In the genomic region with DNA sequence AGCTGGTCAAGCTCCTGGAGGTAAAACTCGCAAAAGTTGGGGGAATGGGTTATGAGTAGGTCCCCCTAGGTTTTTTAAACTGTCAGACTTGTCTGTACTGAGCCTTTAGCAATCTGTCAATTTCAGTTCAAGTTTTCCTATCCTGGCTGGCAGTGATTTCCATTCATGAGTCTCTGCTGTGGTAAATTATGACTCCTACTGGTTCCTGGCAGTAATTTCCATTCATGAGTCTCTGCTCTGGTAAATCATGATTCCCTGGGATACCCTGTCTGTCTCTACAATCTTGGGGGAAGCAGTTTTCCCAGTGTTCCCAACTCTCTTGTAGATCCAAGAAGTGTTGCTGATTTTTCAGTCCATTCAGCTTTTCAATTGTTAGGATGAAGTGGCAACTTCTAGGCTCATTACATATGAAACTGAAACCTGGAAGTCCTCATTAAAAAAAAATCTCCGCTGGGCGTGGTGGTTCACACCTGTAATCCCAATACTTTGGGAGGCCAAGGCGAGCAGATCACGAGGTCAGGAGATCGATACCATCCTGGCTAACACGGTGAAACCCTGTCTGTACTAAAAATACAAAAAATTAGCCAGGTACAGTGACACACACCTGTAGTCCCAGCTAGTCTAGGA, we compare ENCODE assay signal across 10 cellular contexts.
DNase-seq lines count a peak whose midpoint lies in the region; ATAC-seq and TF ChIP-seq lines count a peak whose summit lies in the region.
"Had no signal": no experiment of that assay in that cellular context is flagged by ENCODE, and none has a peak within 500 bp of the region (broad histone marks: within the 10 kb centered on the region; RNA-seq: fewer than 3 reads in every experiment).

No MANE protein-coding gene starts in this region.

- H3F3A ChIP-seq in GM23338 (replicated peaks; ENCODE audit: low read depth) (no peaks in the 10 kb centered on the region), neural progenitor cell (ENCODE audit: low read depth) (no peaks in the 10 kb centered on the region)

- H3K4me1 Mint-ChIP-seq in GM23338 (no peaks in the 10 kb centered on the region; the same call in 2 of the 3 replicates), endodermal cell (no peaks in the 10 kb centered on the region), neural progenitor cell (no peaks in the 10 kb centered on the region)
- H3K4me1 Mint-ChIP-seq in CD8-positive, alpha-beta T cell (ENCODE audit: low read depth) = no peaks in the 10 kb centered on the region

- H3K27ac Mint-ChIP-seq in GM23338 (no peak overlapping the region), endodermal cell (no peak overlapping the region), neural progenitor cell (no peak overlapping the region)
- no peak overlapping the region for H3K27ac Mint-ChIP-seq in CD8-positive, alpha-beta T cell
- H3K27ac Mint-ChIP-seq: activated naive CD8-positive, alpha-beta T cell had no signal

- no peaks in the 10 kb centered on the region for H4K20me1 ChIP-seq in GM23338 (replicated peaks; ENCODE audit: insufficient read depth)
- no peaks in the 10 kb centered on the region for H4K20me1 ChIP-seq in neural progenitor cell (ENCODE audit: low read depth)

- intact Hi-C loops in CD8-positive, alpha-beta T cell (cut with DNase I, micrococcal nuclease) = no loop called here

- H3K4me1 ChIP-seq in GM23338 (ENCODE audit: insufficient read depth) (no peaks in the 10 kb centered on the region), endodermal cell (ENCODE audit: control insufficient read depth, insufficient read depth, low read length) (no peaks in the 10 kb centered on the region), neural progenitor cell (no peaks in the 10 kb centered on the region)
- no peaks in the 10 kb centered on the region for H3K4me1 ChIP-seq in CD8-positive, alpha-beta T cell (ENCODE audit: insufficient read depth, low read length)

- no peaks in the 10 kb centered on the region for H3K9me2 ChIP-seq in GM23338 (ENCODE audit: insufficient read depth)

- no peaks in the 10 kb centered on the region for H3K79me2 ChIP-seq in GM23338 (replicated peaks; ENCODE audit: insufficient read depth)
- H3K79me2 ChIP-seq in neural progenitor cell (ENCODE audit: low read depth) = no peaks in the 10 kb centered on the region

- H3K27ac ChIP-seq in GM23338 (ENCODE audit: low read depth) = no peak overlapping the region
- no peak overlapping the region for H3K27ac ChIP-seq in endodermal cell (ENCODE audit: low read depth, low read length)
- no peak overlapping the region for H3K27ac ChIP-seq in neural progenitor cell
- no peak overlapping the region for H3K27ac ChIP-seq in CD8-positive, alpha-beta T cell (ENCODE audit: low read depth, low read length)

- POLR2A ChIA-PET in CD8-positive, alpha-beta T cell (lab: Charles Lee) = no interaction called here

- no peaks in the 10 kb centered on the region for H3K27me3 ChIP-seq in GM23338 (ENCODE audit: insufficient read depth)
- no peaks in the 10 kb centered on the region for H3K27me3 ChIP-seq in endodermal cell (ENCODE audit: control insufficient read depth, insufficient read depth, low read length, poor library complexity, severe bottlenecking)
- no peaks in the 10 kb centered on the region for H3K27me3 ChIP-seq in neural progenitor cell
- no peaks in the 10 kb centered on the region for H3K27me3 ChIP-seq in CD8-positive, alpha-beta T cell (ENCODE audit: insufficient read depth, low read length)

- H3K27me3 Mint-ChIP-seq in GM23338 (ENCODE audit: insufficient read depth, low read depth, poor library complexity) (peaks cover 2% of the 10 kb centered on the region), endodermal cell (ENCODE audit: insufficient read depth) (no peaks in the 10 kb centered on the region), neural progenitor cell (ENCODE audit: insufficient read depth, low read depth) (peaks cover 3% of the 10 kb centered on the region)
- peaks cover 4% of the 10 kb centered on the region for H3K27me3 Mint-ChIP-seq in CD8-positive, alpha-beta T cell (ENCODE audit: low read depth)

- H3K36me3 Mint-ChIP-seq in GM23338 (ENCODE audit: low read depth) (no peaks in the 10 kb centered on the region), endodermal cell (ENCODE audit: low read depth) (no peaks in the 10 kb centered on the region), neural progenitor cell (no peaks in the 10 kb centered on the region)
- H3K36me3 Mint-ChIP-seq in CD8-positive, alpha-beta T cell = no peaks in the 10 kb centered on the region

- H3K4me3 Mint-ChIP-seq in GM23338 (no peak overlapping the region), endodermal cell (no peak overlapping the region), neural progenitor cell (no peak overlapping the region)
- no peak overlapping the region for H3K4me3 Mint-ChIP-seq in CD8-positive, alpha-beta T cell
- H3K4me3 Mint-ChIP-seq: activated naive CD8-positive, alpha-beta T cell had no signal

- H3K4me3 ChIP-seq in GM23338 = no peak overlapping the region
- no peak overlapping the region for H3K4me3 ChIP-seq in endodermal cell (ENCODE audit: low read length)
- H3K4me3 ChIP-seq in neural progenitor cell = no peak overlapping the region
- no peak overlapping the region for H3K4me3 ChIP-seq in CD8-positive, alpha-beta T cell (ENCODE audit: low read depth, low read length)

- 82 to 92% methylated on average over 7 of the region's 7 CpGs for WGBS in endodermal cell (ENCODE audit: insufficient coverage in 1 of 2, insufficient read length in 1 of 2), 2 experiments

- TF ChIP-seq CTCF in GM23338 (conservative IDR thresholded peaks at IDR 0.05; ENCODE audit: low read depth in 2 of 2) (peak; percentile 44 to 57), endodermal cell (conservative IDR thresholded peaks at IDR 0.05) (peak; percentile 64), neural progenitor cell (IDR thresholded peaks at IDR 0.05) (peak; percentile 23)
- TF ChIP-seq CTCF in CD8-positive, alpha-beta T cell (IDR thresholded peaks at IDR 0.05) = no peak

- H3K9ac ChIP-seq in endodermal cell (ENCODE audit: extremely low read depth, low read length, poor library complexity, severe bottlenecking) = no peak overlapping the region
- H3K9ac ChIP-seq in neural progenitor cell = no peak overlapping the region

- H3K4me2 ChIP-seq in GM23338 = no peak overlapping the region
- H3K4me2 ChIP-seq in neural progenitor cell = no peak overlapping the region

- H3K36me3 ChIP-seq in GM23338 (ENCODE audit: insufficient read depth) (no peaks in the 10 kb centered on the region), endodermal cell (ENCODE audit: control insufficient read depth, insufficient read depth, low read length) (no peaks in the 10 kb centered on the region), neural progenitor cell (no peaks in the 10 kb centered on the region)
- H3K36me3 ChIP-seq in CD8-positive, alpha-beta T cell (ENCODE audit: insufficient read depth, low read length) = no peaks in the 10 kb centered on the region

- DNase-seq in GM23338 (ENCODE audit: low spot score) (peak; percentile 39), NCI-H460 (ENCODE audit: extremely low read depth, low read depth) (peak; percentile 14), endodermal cell (no peak), neural progenitor cell (ENCODE audit: low spot score) (no peak), mucosa of gallbladder (ENCODE audit: low spot score) (no peak), GF-D8 (lab: John Stamatoyannopoulos, UW) (no peak), CD1c-positive myeloid dendritic cell (ENCODE audit: extremely low spot score) (no peak)
- DNase-seq in CD8-positive, alpha-beta T cell = no peak
- DNase-seq: NCI-H187 treated with DMSO at 0.1 percent for 48 hours had no signal

- CTCF ChIA-PET in CD8-positive, alpha-beta T cell (lab: Charles Lee) = interaction anchor here (1.2 kb wide), 1 partner anchor 182 kb away, joined by 3 read pairs; no protein-coding TSS in a partner anchor

- H3K9me3 Mint-ChIP-seq in GM23338 (no peaks in the 10 kb centered on the region; the same call in 2 of the 3 replicates), endodermal cell (no peaks in the 10 kb centered on the region), neural progenitor cell (no peaks in the 10 kb centered on the region)
- no peaks in the 10 kb centered on the region for H3K9me3 Mint-ChIP-seq in CD8-positive, alpha-beta T cell

- ATAC-seq in GM23338 = peak; percentile 62
- no peak for ATAC-seq in CD8-positive, alpha-beta T cell

- H2AFZ ChIP-seq in GM23338 = no peak overlapping the region
- no peak overlapping the region for H2AFZ ChIP-seq in neural progenitor cell (replicated peaks)

- H3K9me3 ChIP-seq in endodermal cell (ENCODE audit: control insufficient read depth, low read length) = no peaks in the 10 kb centered on the region
- no peaks in the 10 kb centered on the region for H3K9me3 ChIP-seq in neural progenitor cell (ENCODE audit: low read depth)
- H3K9me3 ChIP-seq in CD8-positive, alpha-beta T cell (ENCODE audit: low read length) = no peaks in the 10 kb centered on the region

TF ChIP-seq in GM23338, 12 proteins besides CTCF, POLR2A, EP300 and RAD21 (continues in another document):
- TF ChIP-seq STAT1 (IDR thresholded peaks at IDR 0.05; ENCODE audit: unreplicated experiment) (no peak), EZH2phosphoT487 (IDR thresholded peaks at IDR 0.05; ENCODE audit: unreplicated experiment) (no peak), REST (IDR thresholded peaks at IDR 0.05; ENCODE audit: unreplicated experiment) (no peak)

Comparison
In these comparisons a context has a peak if more than half of its experiments do, and no peak if none do; other contexts are left out.
1. DNase-seq: peak in GM23338 (single experiment) and NCI-H460 (single experiment); none in endodermal cell (single experiment), neural progenitor cell (single experiment), mucosa of gallbladder (single experiment), GF-D8 (single experiment), CD8-positive, alpha-beta T cell (0 of 7) and CD1c-positive myeloid dendritic cell (single experiment).